2 cellular contexts compared by ENCODE assay signal in the genomic region with DNA sequence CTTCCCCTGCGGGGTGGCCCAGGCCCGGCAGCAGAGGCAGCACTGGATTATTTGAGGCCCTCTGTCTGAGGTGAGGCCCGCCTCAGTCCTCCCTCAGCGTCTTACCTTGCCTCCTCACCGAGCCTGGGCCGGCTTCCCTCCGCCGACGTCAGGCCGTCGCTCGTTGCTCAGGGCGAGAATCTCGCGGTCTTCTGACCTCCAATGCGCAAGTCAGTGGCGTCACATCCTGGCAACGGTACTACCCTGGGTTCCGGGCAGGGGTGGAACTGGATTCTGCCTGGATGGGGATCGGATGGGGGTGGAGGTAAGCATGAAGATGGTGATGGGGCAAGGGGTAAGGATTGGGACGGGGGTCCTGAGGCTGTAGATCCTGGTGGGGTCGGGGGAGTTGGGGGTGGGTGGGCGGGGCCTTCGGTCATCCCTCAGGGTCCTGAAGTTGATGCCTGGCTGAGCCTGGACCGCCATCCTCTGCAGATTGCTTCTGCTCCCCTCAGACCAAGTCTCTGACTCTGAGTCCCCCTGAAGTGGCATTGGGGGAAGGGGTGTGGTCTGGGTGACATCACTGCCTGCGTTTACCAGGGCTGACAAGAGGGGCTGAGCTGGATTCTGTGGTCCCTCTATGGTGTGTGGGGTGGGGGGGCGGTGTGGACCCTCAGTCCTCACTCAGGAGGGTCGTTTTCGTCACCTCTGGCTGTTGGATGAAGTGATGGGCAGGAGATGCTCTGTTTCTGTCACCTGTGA. TPM values are rescaled to one million over a fixed set of nuclear protein-coding genes. Genes with fewer than 3 reads are reported as not detected.
"Had no signal": no experiment of that assay in that cellular context is flagged by ENCODE, and none has a peak within 500 bp of the region (broad histone marks: within the 10 kb centered on the region; RNA-seq: fewer than 3 reads in every experiment).

MAGEA6 (minus strand) TSS at position 141 of the 741 bp plus-strand sequence. CDS start 2,039 bp downstream, outside the sequence.

RNA-seq across cellular contexts. Expression of gene MAGEA6, which starts in this region (rescaled TPM):
- total RNA-seq: MCF 10A; T-helper 2 cell treated with Interferon-gamma antibody and Interleukin-4, amounts not matched to agents 100 ng/mL and 5 ng/mL, for 36 hours had no signal
